Comparison of ENCODE assay signal across 21 cellular contexts in genomic region chr6:44277763-44278162, GRCh38. TPM values are rescaled to one million over a fixed set of nuclear protein-coding genes. Genes with fewer than 3 reads are reported as not detected.
A peak's percentile ranks its signal among the peaks of the same experiment; 100 is the strongest.
DNase-seq lines count a peak whose midpoint lies in the region; ATAC-seq and TF ChIP-seq lines count a peak whose summit lies in the region.
"Had no signal": no experiment of that assay in that cellular context is flagged by ENCODE, and none has a peak within 500 bp of the region (broad histone marks: within the 10 kb centered on the region; RNA-seq: fewer than 3 reads in every experiment).

No MANE protein-coding gene starts in this region.

- H2BK12ac ChIP-seq in neuronal stem cell (ENCODE audit: low read length): no peak overlapping the region

- peaks cover 41% of the 10 kb centered on the region for H3K27me3 Mint-ChIP-seq in activated CD4-positive, alpha-beta memory T cell treated with anti-CD3 and anti-CD28 coated beads for 36 hours
- peaks cover 54% of the 10 kb centered on the region for H3K27me3 Mint-ChIP-seq in activated CD4-positive, alpha-beta memory T cell treated with anti-CD3 and anti-CD28 coated beads, Interleukin-2, amount 10 ng/mL, durations not matched to agents 7 days and 5 days
- H3K27me3 Mint-ChIP-seq in activated CD8-positive, alpha-beta T cell treated with anti-CD3 and anti-CD28 coated beads for 36 hours: peaks cover 38% of the 10 kb centered on the region

- no peak overlapping the region for H3K4me2 ChIP-seq in neuronal stem cell (ENCODE audit: insufficient read depth, low read length, poor library complexity, severe bottlenecking)
- H3K4me2 ChIP-seq: A549, BLaER1, GM23338 had no signal

- H3K27me3 ChIP-seq in neuronal stem cell (ENCODE audit: control insufficient read depth in 3 of 3, insufficient read depth in 3 of 3, low read depth in 1 of 3, low read length in 3 of 3) (peaks cover 0 to 3% (median 0%) of the 10 kb centered on the region in 3 experiments), BE2C (no peaks in the 10 kb centered on the region)

- no peak overlapping the region for H3K27ac Mint-ChIP-seq in activated CD4-positive, alpha-beta memory T cell treated with anti-CD3 and anti-CD28 coated beads for 36 hours
- no peak overlapping the region for H3K27ac Mint-ChIP-seq in activated CD4-positive, alpha-beta memory T cell treated with anti-CD3 and anti-CD28 coated beads, Interleukin-2, amount 10 ng/mL, durations not matched to agents 7 days and 5 days
- H3K27ac Mint-ChIP-seq in activated CD8-positive, alpha-beta T cell treated with anti-CD3 and anti-CD28 coated beads for 36 hours: no peak overlapping the region
- H3K27ac Mint-ChIP-seq: CD14-positive monocyte; CD8-positive, alpha-beta T cell; GM23338 had no signal

- H3K4ac ChIP-seq in neuronal stem cell (ENCODE audit: low read length): no peak overlapping the region

- H3K4me3 ChIP-seq in HEK293 (ENCODE audit: low read depth, low read length) (no peak overlapping the region), neuronal stem cell (ENCODE audit: low read length in 2 of 2) (no peak overlapping the region), BE2C (ENCODE audit: low read depth, low read length) (no peak overlapping the region)
- H3K4me3 ChIP-seq: A549, BLaER1, GM12878, GM23338 had no signal

- POLR2A ChIA-PET in activated CD4-positive, alpha-beta memory T cell treated with anti-CD3 and anti-CD28 coated beads for 36 hours (lab: Charles Lee): no interaction called here
- POLR2A ChIA-PET in activated CD4-positive, alpha-beta memory T cell treated with anti-CD3 and anti-CD28 coated beads, Interleukin-2, amount 10 ng/mL, durations not matched to agents 7 days and 5 days (lab: Charles Lee): interaction anchor here (1.0 kb wide), 1 partner anchor 21 kb away, joined by 5 read pairs; no protein-coding TSS in a partner anchor
- POLR2A ChIA-PET in HEK293 (lab: Yijun Ruan, JAX): interaction anchor here (0.6 to 1.6 kb wide), 2 partner anchors 9 to 1331 kb away, joined by 4 to 5 read pairs; no protein-coding TSS in a partner anchor
- POLR2A ChIA-PET in activated CD8-positive, alpha-beta T cell treated with anti-CD3 and anti-CD28 coated beads for 36 hours (lab: Charles Lee): interaction anchor here (1.1 kb wide), 1 partner anchor 31 kb away, joined by 3 read pairs; the partner anchor contains the start of gene HSP90AB1

- intact Hi-C loops in activated CD4-positive, alpha-beta memory T cell treated with anti-CD3 and anti-CD28 coated beads for 36 hours (cut with micrococcal nuclease): no loop called here
- intact Hi-C loops in activated CD8-positive, alpha-beta T cell treated with anti-CD3 and anti-CD28 coated beads for 36 hours (cut with micrococcal nuclease): no loop called here

- peak overlapping the region; percentile 3 for H3K4me3 Mint-ChIP-seq in activated CD4-positive, alpha-beta memory T cell treated with anti-CD3 and anti-CD28 coated beads for 36 hours
- no peak overlapping the region for H3K4me3 Mint-ChIP-seq in activated CD4-positive, alpha-beta memory T cell treated with anti-CD3 and anti-CD28 coated beads, Interleukin-2, amount 10 ng/mL, durations not matched to agents 7 days and 5 days
- H3K4me3 Mint-ChIP-seq in activated CD8-positive, alpha-beta T cell treated with anti-CD3 and anti-CD28 coated beads for 36 hours: no peak overlapping the region
- H3K4me3 Mint-ChIP-seq: CD8-positive, alpha-beta T cell had no signal

- H3K79me1 ChIP-seq in neuronal stem cell (ENCODE audit: low read depth, low read length): peaks cover 2% of the 10 kb centered on the region

- peak overlapping the region; percentile 86 for H3K14ac ChIP-seq in neuronal stem cell (ENCODE audit: low read length)

- H3K4me1 ChIP-seq in HEK293 (ENCODE audit: control insufficient read depth, insufficient read depth, low read length) (no peaks in the 10 kb centered on the region), neuronal stem cell (ENCODE audit: control insufficient read depth in 2 of 2, insufficient read depth in 1 of 2, low read depth in 1 of 2, low read length in 2 of 2) (peaks cover 0 to 2% of the 10 kb centered on the region in 2 donors), BE2C (no peaks in the 10 kb centered on the region)
- H3K4me1 ChIP-seq: A549, BLaER1 had no signal

- peak overlapping the region; percentile 20 for H3K23ac ChIP-seq in neuronal stem cell (ENCODE audit: low read depth, low read length, poor library complexity)

- H3K9me3 ChIP-seq in HEK293 (ENCODE audit: control insufficient read depth, insufficient read depth, low read depth, low read length) (no peaks in the 10 kb centered on the region), neuronal stem cell (replicated peaks in 1 of 2; ENCODE audit: control insufficient read depth in 2 of 2, insufficient read depth in 1 of 2, low read depth in 1 of 2, low read length in 2 of 2) (peaks cover 0 to 2% of the 10 kb centered on the region in 2 donors), BE2C (no peaks in the 10 kb centered on the region)
- H3K9me3 ChIP-seq: A549, BLaER1 had no signal

- no peak overlapping the region for H4K91ac ChIP-seq in neuronal stem cell (ENCODE audit: low read depth, low read length, poor library complexity)

- H2BK120ac ChIP-seq in neuronal stem cell (ENCODE audit: low read depth, low read length): no peak overlapping the region

- peaks cover 2% of the 10 kb centered on the region for H3K4me1 Mint-ChIP-seq in activated CD4-positive, alpha-beta memory T cell treated with anti-CD3 and anti-CD28 coated beads for 36 hours (ENCODE audit: low read depth)
- peaks cover 4% of the 10 kb centered on the region for H3K4me1 Mint-ChIP-seq in activated CD4-positive, alpha-beta memory T cell treated with anti-CD3 and anti-CD28 coated beads, Interleukin-2, amount 10 ng/mL, durations not matched to agents 7 days and 5 days
- no peaks in the 10 kb centered on the region for H3K4me1 Mint-ChIP-seq in activated CD8-positive, alpha-beta T cell treated with anti-CD3 and anti-CD28 coated beads for 36 hours (ENCODE audit: low read depth)

- CTCF ChIA-PET in activated CD4-positive, alpha-beta memory T cell treated with anti-CD3 and anti-CD28 coated beads for 36 hours (lab: Charles Lee): interaction anchor here (1.0 to 3.2 kb wide), 4 partner anchors 10 to 61 kb away, joined by 3 to 15 read pairs (median 8); no protein-coding TSS in a partner anchor
- CTCF ChIA-PET in activated CD4-positive, alpha-beta memory T cell treated with anti-CD3 and anti-CD28 coated beads, Interleukin-2, amount 10 ng/mL, durations not matched to agents 7 days and 5 days (lab: Charles Lee): interaction anchor here (0.9 to 1.0 kb wide), 2 partner anchors 9 to 35 kb away, joined by 3 read pairs; partner anchors contain the start of gene AARS2
- CTCF ChIA-PET in HEK293 (lab: Yijun Ruan, JAX): interaction anchor here (0.6 to 4.7 kb wide), 5 partner anchors 9 to 105 kb away, joined by 3 to 32 read pairs (median 3); partner anchors contain the start of genes AARS2 and TMEM151B
- CTCF ChIA-PET in activated CD8-positive, alpha-beta T cell treated with anti-CD3 and anti-CD28 coated beads for 36 hours (lab: Charles Lee): interaction anchor here (1.1 to 2.1 kb wide), 4 partner anchors 9 to 59 kb away, joined by 3 to 6 read pairs (median 6); no protein-coding TSS in a partner anchor

- TF ChIP-seq CTCF in HEK293 (tag by site-specific recombination; IDR thresholded peaks at IDR 0.05) (no peak), BE2C (IDR thresholded peaks at IDR 0.05; ENCODE audit: low read depth, low read length) (no peak)
- TF ChIP-seq CTCF in activated CD8-positive, alpha-beta T cell treated with anti-CD3 and anti-CD28 coated beads for 36 hours (IDR thresholded peaks at IDR 0.05): no peak

- H3K36me3 ChIP-seq in HEK293 (ENCODE audit: control insufficient read depth in 2 of 2, insufficient read depth in 1 of 2, low read length in 2 of 2) (no peaks in the 10 kb centered on the region), neuronal stem cell (replicated peaks in 1 of 2; ENCODE audit: control insufficient read depth in 2 of 2, insufficient read depth in 2 of 2, low read length in 2 of 2) (peaks cover 2 to 18% of the 10 kb centered on the region in 2 donors), BE2C (no peaks in the 10 kb centered on the region)
- H3K36me3 ChIP-seq: BLaER1 had no signal

- H2AFZ ChIP-seq in neuronal stem cell (ENCODE audit: low read length): no peak overlapping the region
- H2AFZ ChIP-seq: GM23338 had no signal

- no peak overlapping the region for H2BK5ac ChIP-seq in neuronal stem cell (ENCODE audit: low read length)

- no peak overlapping the region for H4K8ac ChIP-seq in neuronal stem cell (ENCODE audit: low read depth, low read length)

- WGBS in neuronal stem cell (ENCODE audit: extremely low coverage in 2 of 2, insufficient read length in 2 of 2, insufficient replicate concordance in 1 of 2), 2 donors: no CpG with 5 or more reads among the region's 7 CpGs

- H3K36me3 Mint-ChIP-seq in activated CD4-positive, alpha-beta memory T cell treated with anti-CD3 and anti-CD28 coated beads for 36 hours: no peaks in the 10 kb centered on the region
- H3K36me3 Mint-ChIP-seq in activated CD4-positive, alpha-beta memory T cell treated with anti-CD3 and anti-CD28 coated beads, Interleukin-2, amount 10 ng/mL, durations not matched to agents 7 days and 5 days (ENCODE audit: low read depth): no peaks in the 10 kb centered on the region
- H3K36me3 Mint-ChIP-seq in activated CD8-positive, alpha-beta T cell treated with anti-CD3 and anti-CD28 coated beads for 36 hours (ENCODE audit: low read depth): no peaks in the 10 kb centered on the region
- H3K36me3 Mint-ChIP-seq: CD8-positive, alpha-beta T cell had no signal

- no peak for DNase-seq in activated CD4-positive, alpha-beta memory T cell treated with anti-CD3 and anti-CD28 coated beads for 36 hours
- no peak for DNase-seq in activated CD4-positive, alpha-beta memory T cell treated with anti-CD3 and anti-CD28 coated beads, Interleukin-2, amount 10 ng/mL, durations not matched to agents 7 days and 5 days
- DNase-seq in neuronal stem cell (ENCODE audit: low spot score): no peak
- no peak for DNase-seq in activated effector memory CD4-positive, alpha-beta T cell treated with anti-CD3 and anti-CD28 coated beads, Interleukin-2, amount 50 U/mL, for 16 hours
- no peak for DNase-seq in BE2C
- no peak for DNase-seq in activated CD8-positive, alpha-beta T cell treated with anti-CD3 and anti-CD28 coated beads for 36 hours
- DNase-seq: AML-193; Calu3; CD8-positive, alpha-beta T cell; DMS79 treated with DMSO at 0.1 percent for 48 hours; EL; IMR-90 had no signal

- no peak overlapping the region for H2AK5ac ChIP-seq in neuronal stem cell (ENCODE audit: low read depth, low read length)

- no peak overlapping the region for H3K18ac ChIP-seq in neuronal stem cell (ENCODE audit: low read length)

- H3K27ac ChIP-seq in HEK293 (ENCODE audit: extremely low read depth, low read depth, low read length) (no peak overlapping the region), cingulate gyrus (ENCODE audit: low read depth, low read length) (peak overlapping the region; percentile 60), neuronal stem cell (replicated peaks; ENCODE audit: low read length) (no peak overlapping the region)
- H3K27ac ChIP-seq: 22Rv1, A549, BLaER1 had no signal

- no peak overlapping the region for H2BK15ac ChIP-seq in neuronal stem cell (ENCODE audit: low read length)

- H3K9ac ChIP-seq in neuronal stem cell (ENCODE audit: low read depth, low read length, poor library complexity): peak overlapping the region; percentile 45
- H3K9ac ChIP-seq: BLaER1 had no signal

- no peak for ATAC-seq in activated CD8-positive, alpha-beta T cell treated with anti-CD3 and anti-CD28 coated beads for 36 hours
- ATAC-seq: A549; CD8-positive, alpha-beta T cell; GM12878; GM23338; HCT116 had no signal

- H3K9me3 Mint-ChIP-seq in activated CD4-positive, alpha-beta memory T cell treated with anti-CD3 and anti-CD28 coated beads for 36 hours: no peaks in the 10 kb centered on the region
- no peaks in the 10 kb centered on the region for H3K9me3 Mint-ChIP-seq in activated CD4-positive, alpha-beta memory T cell treated with anti-CD3 and anti-CD28 coated beads, Interleukin-2, amount 10 ng/mL, durations not matched to agents 7 days and 5 days
- no peaks in the 10 kb centered on the region for H3K9me3 Mint-ChIP-seq in activated CD8-positive, alpha-beta T cell treated with anti-CD3 and anti-CD28 coated beads for 36 hours
- H3K9me3 Mint-ChIP-seq: CD8-positive, alpha-beta T cell; GM23338 had no signal

RNA-seq across cellular contexts. Expression of gene TMEM151B, which starts 7.5 kb away (rescaled TPM):
- under 1 TPM; 0.07 to 0.12 TPM for total RNA-seq in activated CD4-positive, alpha-beta memory T cell treated with anti-CD3 and anti-CD28 coated beads for 36 hours
- not detected for total RNA-seq in activated CD4-positive, alpha-beta memory T cell treated with anti-CD3 and anti-CD28 coated beads, Interleukin-2, amount 10 ng/mL, durations not matched to agents 7 days and 5 days
- 3.9 TPM for polyA plus RNA-seq in neuronal stem cell (2013, experiment 1 of 2)
- 3.6 TPM for polyA plus RNA-seq in neuronal stem cell (2013, experiment 2 of 2)
- 8.0 TPM for polyA plus RNA-seq in BE2C (2012; ENCODE audit: insufficient read depth, insufficient read length, low read depth)
- under 1 TPM in 1 of 2 experiments, not detected in 1; 0.05 TPM for total RNA-seq in activated CD8-positive, alpha-beta T cell treated with anti-CD3 and anti-CD28 coated beads for 36 hours
- total RNA-seq: Calu3; CD8-positive, alpha-beta T cell; GM12878; IMR-90 had no signal
- polyA plus RNA-seq: CD14-positive monocyte, IMR-90 had no signal

RNA-seq across cellular contexts. Expression of gene NFKBIE, which starts 12.4 kb away (rescaled TPM):
- total RNA-seq in activated CD4-positive, alpha-beta memory T cell treated with anti-CD3 and anti-CD28 coated beads for 36 hours: 10 to 100 TPM; 24.7 to 25.1 TPM
- total RNA-seq in activated CD4-positive, alpha-beta memory T cell treated with anti-CD3 and anti-CD28 coated beads, Interleukin-2, amount 10 ng/mL, durations not matched to agents 7 days and 5 days: 10 to 100 TPM; 20.8 to 21.7 TPM
- 9.5 TPM for polyA plus RNA-seq in neuronal stem cell (2013, experiment 1 of 2)
- polyA plus RNA-seq in neuronal stem cell (2013, experiment 2 of 2): 9.0 TPM
- 26.2 TPM for polyA plus RNA-seq in BE2C (2012; ENCODE audit: insufficient read depth, insufficient read length, low read depth)
- total RNA-seq in activated CD8-positive, alpha-beta T cell treated with anti-CD3 and anti-CD28 coated beads for 36 hours: 10 to 100 TPM; 13.3 to 17.9 TPM

RNA-seq across cellular contexts. Expression of gene SLC35B2, which starts 20.4 kb away (rescaled TPM):
- total RNA-seq in activated CD4-positive, alpha-beta memory T cell treated with anti-CD3 and anti-CD28 coated beads for 36 hours: 10 to 100 TPM; 16.5 to 16.8 TPM
- total RNA-seq in activated CD4-positive, alpha-beta memory T cell treated with anti-CD3 and anti-CD28 coated beads, Interleukin-2, amount 10 ng/mL, durations not matched to agents 7 days and 5 days: 10 to 100 TPM; 35.8 to 37.2 TPM
- 42.4 TPM for polyA plus RNA-seq in neuronal stem cell (2013, experiment 1 of 2)
- polyA plus RNA-seq in neuronal stem cell (2013, experiment 2 of 2): 41.6 TPM
- 111 TPM for polyA plus RNA-seq in BE2C (2012; ENCODE audit: insufficient read depth, insufficient read length, low read depth)
- 10 to 100 TPM; 15.4 to 16.7 TPM for total RNA-seq in activated CD8-positive, alpha-beta T cell treated with anti-CD3 and anti-CD28 coated beads for 36 hours

RNA-seq across cellular contexts. Expression of gene HSP90AB1, which starts 30.9 kb away (rescaled TPM):
- 1,000 to 10,000 TPM; 1,671 to 1,695 TPM for total RNA-seq in activated CD4-positive, alpha-beta memory T cell treated with anti-CD3 and anti-CD28 coated beads for 36 hours
- total RNA-seq in activated CD4-positive, alpha-beta memory T cell treated with anti-CD3 and anti-CD28 coated beads, Interleukin-2, amount 10 ng/mL, durations not matched to agents 7 days and 5 days: 100 to 1,000 TPM; 478 to 479 TPM
- polyA plus RNA-seq in neuronal stem cell (2013, experiment 1 of 2): 1,143 TPM
- 1,131 TPM for polyA plus RNA-seq in neuronal stem cell (2013, experiment 2 of 2)
- polyA plus RNA-seq in BE2C (2012; ENCODE audit: insufficient read depth, insufficient read length, low read depth): 666 TPM
- 1,000 to 10,000 TPM; 2,124 to 2,130 TPM for total RNA-seq in activated CD8-positive, alpha-beta T cell treated with anti-CD3 and anti-CD28 coated beads for 36 hours

RNA-seq across cellular contexts. Expression of gene AARS2, which starts 35.4 kb away (rescaled TPM):
- 10 to 100 TPM; 16.3 to 16.5 TPM for total RNA-seq in activated CD4-positive, alpha-beta memory T cell treated with anti-CD3 and anti-CD28 coated beads for 36 hours
- 10 to 100 TPM; 14.8 to 15.0 TPM for total RNA-seq in activated CD4-positive, alpha-beta memory T cell treated with anti-CD3 and anti-CD28 coated beads, Interleukin-2, amount 10 ng/mL, durations not matched to agents 7 days and 5 days
- 6.0 TPM for polyA plus RNA-seq in neuronal stem cell (2013, experiment 1 of 2)
- polyA plus RNA-seq in neuronal stem cell (2013, experiment 2 of 2): 6.0 TPM
- 27.4 TPM for polyA plus RNA-seq in BE2C (2012; ENCODE audit: insufficient read depth, insufficient read length, low read depth)
- 10 to 100 TPM; 16.2 to 16.3 TPM for total RNA-seq in activated CD8-positive, alpha-beta T cell treated with anti-CD3 and anti-CD28 coated beads for 36 hours
